ENCODE assay signal across 23 cellular contexts in the genomic region with DNA sequence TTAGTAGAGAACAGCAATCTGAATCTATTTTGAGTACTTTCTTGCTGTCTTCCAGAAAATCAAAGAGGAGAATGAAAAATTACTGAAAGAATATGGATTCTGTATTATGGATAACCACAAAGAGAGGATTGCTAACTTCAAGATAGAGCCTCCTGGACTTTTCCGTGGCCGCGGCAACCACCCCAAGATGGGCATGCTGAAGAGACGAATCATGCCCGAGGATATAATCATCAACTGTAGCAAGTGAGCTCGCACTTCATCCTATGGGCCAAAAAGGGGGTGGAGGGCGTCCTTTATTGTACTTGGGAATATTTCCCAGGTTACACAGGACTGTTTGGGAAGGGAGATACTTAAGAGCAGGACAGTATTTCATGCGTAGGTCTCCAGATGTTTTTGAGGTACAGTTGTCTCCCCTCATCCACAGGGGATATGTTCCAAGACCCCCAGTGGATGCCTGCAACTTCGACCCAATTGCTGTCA. TPM values are rescaled to one million over a fixed set of nuclear protein-coding genes. Genes with fewer than 3 reads are reported as not detected.
DNase-seq lines count a peak whose midpoint lies in the region; ATAC-seq, FAIRE-seq and TF ChIP-seq lines count a peak whose summit lies in the region.
"Had no signal": no experiment of that assay in that cellular context is flagged by ENCODE, and none has a peak within 500 bp of the region (broad histone marks: within the 10 kb centered on the region; RNA-seq: fewer than 3 reads in every experiment).

No MANE protein-coding gene starts in this region.

- H3K9ac ChIP-seq in HepG2 (ENCODE audit: insufficient read depth, low read depth, low read length) = no peak overlapping the region
- no peak overlapping the region for H3K9ac ChIP-seq in IMR-90 (ENCODE audit: low read depth, low read length)
- no peak overlapping the region for H3K9ac ChIP-seq in endodermal cell (ENCODE audit: extremely low read depth, low read length, poor library complexity, severe bottlenecking)

- H3K27ac ChIP-seq in HepG2 (ENCODE audit: extremely low read length, insufficient read depth, low read length) (no peak overlapping the region), right lobe of liver (no peak overlapping the region), IMR-90 (ENCODE audit: insufficient read depth, low read length) (peak overlapping the region; percentile 41; the same call in 1 of the 2 replicates), endodermal cell (ENCODE audit: low read depth, low read length) (no peak overlapping the region), gastrocnemius medialis (no peak overlapping the region)
- H3K27ac ChIP-seq: PC-9, RWPE1 had no signal

- H2BK5ac ChIP-seq in IMR-90 (ENCODE audit: low read depth, low read length, poor library complexity, severe bottlenecking) = no peak overlapping the region

- H3K36me3 ChIP-seq in HepG2 (replicated peaks in 1 of 2; ENCODE audit: control insufficient read depth in 1 of 2, insufficient read depth in 2 of 2, low read length in 2 of 2) (peaks cover 39 to 86% of the 10 kb centered on the region in 2 experiments), right lobe of liver (peaks cover 0 to 66% (median 16%) of the 10 kb centered on the region in 4 donors), IMR-90 (ENCODE audit: control insufficient read depth, insufficient read depth, low read length) (peaks cover 46% of the 10 kb centered on the region), endodermal cell (ENCODE audit: control insufficient read depth, insufficient read depth, low read length) (peaks cover 92% of the 10 kb centered on the region), gastrocnemius medialis (peaks cover 0 to 79% of the 10 kb centered on the region in 2 donors)

- in situ Hi-C loops in HepG2 (cut with HindIII; ENCODE audit: extremely low pct_ligation_motif_present, low pct_unique_long_range_greater_than_20kb) (no loop called here), IMR-90 (cut with MboI; ENCODE audit: low sequenced_read_pairs) (no loop called here), gastrocnemius medialis (cut with MboI; ENCODE audit: low sequenced_read_pairs in 4 of 4) (no loop called here)

- no peak for FAIRE-seq in HepG2 (lab: Jason Lieb, UNC)
- FAIRE-seq: D721Med, H54 had no signal

- H3K4me2 ChIP-seq in HepG2 (ENCODE audit: low read depth, low read length) (no peak overlapping the region), IMR-90 (ENCODE audit: low read depth, low read length) (no peak overlapping the region)
- H3K4me2 ChIP-seq: PC-9 had no signal

- H4K20me1 ChIP-seq in HepG2 (ENCODE audit: insufficient read depth, low read length) (no peaks in the 10 kb centered on the region), IMR-90 (ENCODE audit: insufficient read depth, low read length) (no peaks in the 10 kb centered on the region)

- H4K91ac ChIP-seq in IMR-90 (ENCODE audit: insufficient read depth, low read depth, low read length) = no peak overlapping the region

- H3K27ac Mint-ChIP-seq in endodermal cell (peak overlapping the region; percentile 33), progenitor cell of endocrine pancreas (peak overlapping the region; percentile 33)
- H3K27ac Mint-ChIP-seq: B cell had no signal

- H3K23ac ChIP-seq in IMR-90 (ENCODE audit: low read depth, low read length) = no peak overlapping the region

- no peak overlapping the region for H2AK5ac ChIP-seq in IMR-90 (ENCODE audit: low read depth, low read length)

- intact Hi-C loops in HepG2 (cut with micrococcal nuclease; ENCODE audit: unreplicated experiment) = no loop called here
- intact Hi-C loops in right lobe of liver (cut with DNase I) = no loop called here
- intact Hi-C loops in IMR-90 (cut with micrococcal nuclease) = no loop called here
- intact Hi-C loops in gastrocnemius medialis (cut with DNase I; ENCODE audit: low total_unique reads) = no loop called here

- dilution Hi-C loops in IMR-90 (cut with HindIII; ENCODE audit: low sequenced_read_pairs, unreplicated experiment) = no loop called here

- H3K4me1 ChIP-seq in HepG2 (ENCODE audit: insufficient read depth, low read length) (0 out of 2 replicates have a peak, but pooled peaks cover 5% of the 10 kb centered on the region), right lobe of liver (peaks cover 0 to 22% (median 8%) of the 10 kb centered on the region in 4 donors), IMR-90 (ENCODE audit: control insufficient read depth, insufficient read depth, low read length) (peaks cover 9% of the 10 kb centered on the region), endodermal cell (ENCODE audit: control insufficient read depth, insufficient read depth, low read length) (no peaks in the 10 kb centered on the region), gastrocnemius medialis (no peaks in the 10 kb centered on the region)

- no peak for TF ChIP-seq EP300 in HepG2 (IDR thresholded peaks at IDR 0.05; ENCODE audit: low read depth in 2 of 2, low read length in 2 of 2)
- TF ChIP-seq EP300 in HepG2 (CRISPR knock-in tag; IDR thresholded peaks at IDR 0.05; ENCODE audit: borderline replicate concordance) = no peak

- CTCF ChIA-PET in HepG2 (lab: Yijun Ruan, JAX; ENCODE audit: low intra/inter-chr PET ratio, low total read pairs) = interaction anchor here (1.9 kb wide), 1 partner anchor 109 kb away, joined by 4 read pairs; no protein-coding TSS in a partner anchor
- CTCF ChIA-PET in IMR-90 (lab: Yijun Ruan, JAX) = no interaction called here

- peak overlapping the region; percentile 72; the same call in 1 of the 2 replicates for H3K18ac ChIP-seq in IMR-90 (ENCODE audit: low read depth, low read length)

- H3K9me3 Mint-ChIP-seq in endodermal cell = no peaks in the 10 kb centered on the region
- H3K9me3 Mint-ChIP-seq in progenitor cell of endocrine pancreas (ENCODE audit: low read depth) = no peaks in the 10 kb centered on the region
- H3K9me3 Mint-ChIP-seq: CD14-positive monocyte had no signal

- peak overlapping the region; percentile 59; the same call in 1 of the 2 replicates for H4K5ac ChIP-seq in IMR-90 (ENCODE audit: low read depth, low read length)

- H3K4me1 Mint-ChIP-seq in endodermal cell (no peaks in the 10 kb centered on the region), progenitor cell of endocrine pancreas (ENCODE audit: low read depth) (peaks cover 7% of the 10 kb centered on the region)
- H3K4me1 Mint-ChIP-seq: B cell had no signal

- peaks cover 3% of the 10 kb centered on the region; the same call in 1 of the 2 replicates for H3K9me1 ChIP-seq in IMR-90 (ENCODE audit: insufficient read depth, low read length)

- POLR2A ChIA-PET in HepG2 (lab: Yijun Ruan, JAX) (no interaction called here), IMR-90 (lab: Charles Lee; ENCODE audit: unreplicated experiment) (no interaction called here)

- H3K4me3 ChIP-seq in HepG2 (replicated peaks in 1 of 3; ENCODE audit: insufficient read depth in 1 of 3, low read depth in 2 of 3, low read length in 3 of 3) = no peak overlapping the region
- H3K4me3 ChIP-seq in right lobe of liver = no peak overlapping the region
- H3K4me3 ChIP-seq in IMR-90 (ENCODE audit: insufficient read depth, low read depth, low read length) = no peak overlapping the region
- H3K4me3 ChIP-seq in endodermal cell (ENCODE audit: low read length) = no peak overlapping the region
- no peak overlapping the region for H3K4me3 ChIP-seq in gastrocnemius medialis
- H3K4me3 ChIP-seq: PC-9, SK-N-MC had no signal

- no peak overlapping the region for H2BK15ac ChIP-seq in IMR-90 (ENCODE audit: low read depth, low read length)

- H3K27me3 ChIP-seq in HepG2 (ENCODE audit: control insufficient read depth in 1 of 2, insufficient read depth in 2 of 2, low read length in 2 of 2) (no peaks in the 10 kb centered on the region), right lobe of liver (no peaks in the 10 kb centered on the region), IMR-90 (ENCODE audit: control insufficient read depth, insufficient read depth, low read length) (no peaks in the 10 kb centered on the region), endodermal cell (ENCODE audit: control insufficient read depth, insufficient read depth, low read length, poor library complexity, severe bottlenecking) (no peaks in the 10 kb centered on the region), gastrocnemius medialis (no peaks in the 10 kb centered on the region)

- H3K27me3 Mint-ChIP-seq in endodermal cell (ENCODE audit: insufficient read depth) (no peaks in the 10 kb centered on the region), progenitor cell of endocrine pancreas (no peaks in the 10 kb centered on the region)
- H3K27me3 Mint-ChIP-seq: B cell had no signal

- no peak overlapping the region for H2AK9ac ChIP-seq in IMR-90 (replicated peaks; ENCODE audit: low read depth, low read length, poor library complexity)

- H3K9me3 ChIP-seq in HepG2 (ENCODE audit: low read length) (no peaks in the 10 kb centered on the region), right lobe of liver (no peaks in the 10 kb centered on the region), IMR-90 (ENCODE audit: control insufficient read depth, insufficient read depth, low read length) (no peaks in the 10 kb centered on the region), endodermal cell (ENCODE audit: control insufficient read depth, low read length) (no peaks in the 10 kb centered on the region), gastrocnemius medialis (no peaks in the 10 kb centered on the region)

- ATAC-seq in HepG2 (no peak), right lobe of liver (no peak), IMR-90 (ENCODE audit: low read depth) (no peak), gastrocnemius medialis (no peak)

- no peak for TF ChIP-seq CTCF in HepG2 (CRISPR knock-in tag; IDR thresholded peaks at IDR 0.05)
- no peak for TF ChIP-seq CTCF in right lobe of liver (IDR thresholded peaks at IDR 0.05)
- no peak for TF ChIP-seq CTCF in IMR-90 (conservative IDR thresholded peaks at IDR 0.05; ENCODE audit: low read depth, low read length)
- no peak for TF ChIP-seq CTCF in endodermal cell (conservative IDR thresholded peaks at IDR 0.05)
- no peak for TF ChIP-seq CTCF in progenitor cell of endocrine pancreas (IDR thresholded peaks at IDR 0.05; ENCODE audit: unreplicated experiment)
- no peak for TF ChIP-seq CTCF in gastrocnemius medialis (IDR thresholded peaks at IDR 0.05 in 4 of 5, conservative IDR thresholded peaks at IDR 0.05 in 1 of 5)

- WGBS in HepG2 (ENCODE audit: low lambda C conversion rate) = 97% methylated on average over 9 of the region's 9 CpGs
- 94% methylated on average over 7 of the region's 9 CpGs for WGBS in right lobe of liver (ENCODE audit: insufficient coverage, low coverage, low lambda C conversion rate, missing lambda C conversion rate)
- WGBS in IMR-90 (ENCODE audit: extremely low coverage in 2 of 2, insufficient read length in 1 of 2), 2 experiments = no CpG with 5 or more reads among the region's 9 CpGs
- WGBS in endodermal cell (ENCODE audit: insufficient coverage in 1 of 2, insufficient read length in 1 of 2), 2 experiments = 96 to 98% methylated on average over 9 of the region's 9 CpGs

- H2AFZ ChIP-seq in HepG2 (ENCODE audit: low read length) (no peak overlapping the region), IMR-90 (replicated peaks; ENCODE audit: low read length, poor library complexity) (no peak overlapping the region)
- H2AFZ ChIP-seq: PC-9 had no signal

- no peak overlapping the region for H3K56ac ChIP-seq in IMR-90 (ENCODE audit: extremely low read depth, insufficient read depth, low read length)

- no peak overlapping the region for H2BK120ac ChIP-seq in IMR-90 (ENCODE audit: low read depth, low read length)

- no peak overlapping the region for H3K4ac ChIP-seq in IMR-90 (ENCODE audit: low read depth, low read length)

- DNase-seq in HepG2 (ENCODE audit: low spot score) (no peak), right lobe of liver (no peak), IMR-90 (peak; percentile 62), endodermal cell (no peak), progenitor cell of endocrine pancreas (ENCODE audit: low spot score, unreplicated experiment) (no peak), NCI-H774 (lab: John Stamatoyannopoulos, UW) (no peak), gastrocnemius medialis (no peak), NCI-H345 treated with DMSO at 0.1 percent for 48 hours (lab: John Stamatoyannopoulos, UW; ENCODE audit: unreplicated experiment) (no peak)
- DNase-seq: DMS53, MV-4-11, NCI-H1694, NCI-H2081 treated with DMSO at 0.1 percent for 48 hours, NCI-H2171 treated with DMSO at 0.1 percent for 48 hours, NCI-H446, NCI-H526 treated with DMSO at 0.1 percent for 48 hours, PC-9, SHP77 treated with DMSO at 0.1 percent for 48 hours had no signal

- H3K4me3 Mint-ChIP-seq in endodermal cell = no peak overlapping the region
- no peak overlapping the region for H3K4me3 Mint-ChIP-seq in progenitor cell of endocrine pancreas (ENCODE audit: low read depth)
- H3K4me3 Mint-ChIP-seq: B cell, CD14-positive monocyte had no signal

- no TSS peak for BruUV-seq in HepG2 (replicated peaks; lab: Mats Ljungman, UMichigan)
- BruUV-seq in IMR-90 (replicated peaks; lab: Mats Ljungman, UMichigan) = no TSS peak

- no peak overlapping the region for H3K14ac ChIP-seq in IMR-90 (replicated peaks; ENCODE audit: low read depth, low read length)

- H2BK20ac ChIP-seq in IMR-90 (ENCODE audit: low read depth, low read length) = no peak overlapping the region

- no peaks in the 10 kb centered on the region for H3K79me2 ChIP-seq in HepG2 (ENCODE audit: insufficient read depth, low read length)

- TF ChIP-seq RAD21 in HepG2 (CRISPR knock-in tag; IDR thresholded peaks at IDR 0.05) (no peak), IMR-90 (IDR thresholded peaks at IDR 0.05; ENCODE audit: low read length) (no peak)

- no peak overlapping the region for H4K8ac ChIP-seq in IMR-90 (ENCODE audit: low read depth in 2 of 2, low read length in 2 of 2)

- H3K36me3 Mint-ChIP-seq in endodermal cell (ENCODE audit: low read depth) (peaks cover 67% of the 10 kb centered on the region), progenitor cell of endocrine pancreas (ENCODE audit: insufficient read depth) (peaks cover 31% of the 10 kb centered on the region)

- H3K79me1 ChIP-seq in IMR-90 (ENCODE audit: low read depth in 1 of 2, low read length in 2 of 2) = peaks cover 12 to 37% of the 10 kb centered on the region in 2 experiments

- peak in 1 of 2 experiments; percentile 39; a peak in 1 of 4 replicates for TF ChIP-seq POLR2A in HepG2 (IDR thresholded peaks at IDR 0.05; ENCODE audit: insufficient read depth in 1 of 2, low read depth in 2 of 2, low read length in 2 of 2)
- TF ChIP-seq POLR2A in right lobe of liver (IDR thresholded peaks at IDR 0.05) = no peak
- TF ChIP-seq POLR2A in IMR-90 (IDR thresholded peaks at IDR 0.05; ENCODE audit: low read depth, low read length) = no peak
- no peak for TF ChIP-seq POLR2A in gastrocnemius medialis (IDR thresholded peaks at IDR 0.05)

RNA-seq across cellular contexts. Expression of a gene that starts 37.3 kb away (rescaled TPM):
- 53.1 and 85.3 TPM in 2 replicates for total RNA-seq in HepG2 (2016; rRNA removed; fragmentation: Illumina TruSeq; extraction: Trizol)
- 8.3 and 10.2 TPM in 2 replicates for total RNA-seq in HepG2 (2016; cell fraction: cytosol; rRNA removed; fragmentation: Illumina TruSeq; extraction: Trizol; ENCODE audit: low read depth)
- 43.2 and 85.3 TPM in 2 replicates for total RNA-seq in HepG2 (2016; cell fraction: insoluble cytoplasmic fraction; rRNA removed; fragmentation: Illumina TruSeq; extraction: Trizol)
- 23.6 and 25.9 TPM in 2 replicates for total RNA-seq in HepG2 (2016; cell fraction: membrane; rRNA removed; fragmentation: Illumina TruSeq; extraction: Trizol)
- total RNA-seq in HepG2 (2016; cell fraction: nucleus; rRNA removed; fragmentation: Illumina TruSeq; extraction: Trizol) = 119 and 141 TPM in 2 replicates
- 158 and 207 TPM in 2 replicates for polyA plus RNA-seq in HepG2 (2011; rRNA removed)
- 50.7 and 54.7 TPM in 2 replicates for polyA plus RNA-seq in HepG2 (2011; cell fraction: cytosol; rRNA removed)
- polyA plus RNA-seq in HepG2 (2011; cell fraction: nucleus; rRNA removed) = 1,608 and 1,708 TPM in 2 replicates
- 152 and 164 TPM in 2 replicates for polyA plus RNA-seq in HepG2 (2012)
- 3.6 and 4.0 TPM in 2 replicates for polyA plus RNA-seq in HepG2 (2016; cell fraction: cytosol; fragmentation: Illumina TruSeq; extraction: Trizol; ENCODE audit: low read depth)
- polyA plus RNA-seq in HepG2 (2016; cell fraction: insoluble cytoplasmic fraction; fragmentation: Illumina TruSeq; extraction: Trizol; ENCODE audit: low read depth) = 54.2 and 61.1 TPM in 2 replicates
- polyA plus RNA-seq in HepG2 (2016; cell fraction: membrane; fragmentation: Illumina TruSeq; extraction: Trizol; ENCODE audit: low read depth) = 12.4 and 12.5 TPM in 2 replicates
- 371 and 407 TPM in 2 replicates for polyA plus RNA-seq in HepG2 (2016; cell fraction: nucleus; fragmentation: Illumina TruSeq; extraction: Trizol; ENCODE audit: insufficient read depth, low read depth)
- 74.2 and 219 TPM in 2 replicates for polyA minus RNA-seq in HepG2 (2011; rRNA and poly(A)+ RNA removed; ENCODE audit: low replicate concordance)
- polyA minus RNA-seq in HepG2 (2011; cell fraction: cytosol; rRNA and poly(A)+ RNA removed) = 77.9 and 95.1 TPM in 2 replicates
- 286 and 292 TPM in 2 replicates for polyA minus RNA-seq in HepG2 (2011; cell fraction: nucleus; rRNA and poly(A)+ RNA removed)
- total RNA-seq in right lobe of liver = 10 to 100 TPM in 5 of 6 experiments, 1 to 10 TPM in 1; 9.5 to 22.6 (median 16.6) TPM
- total RNA-seq in IMR-90 (2012; rRNA removed) = 54.7 and 59.1 TPM in 2 replicates
- polyA plus RNA-seq in IMR-90 (2012; rRNA removed) = 69.1 and 74.2 TPM in 2 replicates
- 22.5 and 32.9 TPM in 2 replicates for polyA plus RNA-seq in IMR-90 (2012; cell fraction: cytosol; rRNA removed)
- 442 and 448 TPM in 2 replicates for polyA plus RNA-seq in IMR-90 (2012; cell fraction: nucleus; rRNA removed; ENCODE audit: low replicate concordance)
- total RNA-seq in endodermal cell = 100 to 1,000 TPM; 227 to 257 TPM
- 283 TPM for polyA plus RNA-seq in endodermal cell (2013, experiment 1 of 2)
- polyA plus RNA-seq in endodermal cell (2013, experiment 2 of 2) = 237 TPM
- total RNA-seq in progenitor cell of endocrine pancreas = 391 and 395 TPM in 2 replicates
- 10 to 100 TPM; 19.9 to 58.0 (median 35.0) TPM for total RNA-seq in gastrocnemius medialis
